Comparison of ENCODE assay signal across 8 cellular contexts in the genomic region with DNA sequence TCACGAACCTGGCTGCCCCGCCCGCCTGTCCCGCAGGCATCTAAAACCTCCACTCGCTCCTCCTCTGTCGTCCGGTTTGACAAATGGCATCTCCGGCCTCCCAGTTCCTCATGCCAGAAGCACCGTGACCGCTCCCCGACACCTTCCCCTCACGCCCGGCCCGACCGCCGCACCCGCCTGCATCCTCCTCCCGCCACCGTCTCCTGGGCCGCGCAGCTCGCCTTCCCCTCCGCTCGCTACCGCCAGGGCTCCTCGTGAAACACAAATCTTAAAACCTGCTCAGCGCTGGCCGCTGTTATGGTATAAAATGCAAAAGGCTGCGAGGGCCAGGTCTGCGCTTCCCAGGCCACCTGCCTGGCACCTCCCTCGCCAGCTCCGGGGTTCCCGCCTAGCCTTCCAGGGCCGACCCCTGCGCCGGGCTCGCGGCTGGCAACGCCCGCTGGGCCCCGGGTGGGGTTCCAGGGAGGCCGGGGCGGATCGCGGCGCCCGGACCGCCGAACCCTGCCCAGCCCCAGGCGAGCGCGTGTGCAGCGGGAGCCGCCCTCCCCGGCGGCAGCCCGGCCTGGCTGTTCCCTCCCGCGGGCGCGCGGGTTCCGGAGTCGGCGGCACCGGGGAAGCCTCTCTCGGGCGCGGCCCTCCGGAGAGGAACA. TPM values are rescaled to one million over a fixed set of nuclear protein-coding genes. Genes with fewer than 3 reads are reported as not detected.
DNase-seq lines count a peak whose midpoint lies in the region; ATAC-seq and TF ChIP-seq lines count a peak whose summit lies in the region.

No MANE protein-coding gene starts in this region.

- TF ChIP-seq CTCF in colonic mucosa (IDR thresholded peaks at IDR 0.05) (no peak), lung (IDR thresholded peaks at IDR 0.05; ENCODE audit: control extremely low read depth, extremely low read depth) (no peak), thyroid gland (IDR thresholded peaks at IDR 0.05) (no peak)

- H3K9ac ChIP-seq in colonic mucosa (ENCODE audit: low read depth in 2 of 2, low read length in 2 of 2), result peak overlapping the region; percentile 68 to 74

- H3K36me3 ChIP-seq in colonic mucosa (no peaks in the 10 kb centered on the region), lung (ENCODE audit: control insufficient read depth in 2 of 2, insufficient read depth in 2 of 2, low read length in 2 of 2) (peaks cover 0 to 36% of the 10 kb centered on the region in 2 donors), thyroid gland (peaks cover 17 to 21% of the 10 kb centered on the region in 2 donors)

- WGBS in lung, 2 donors, result 0 to 1% methylated on average over 56 to 70 of the region's 70 CpGs
- WGBS in thyroid gland, 2 donors, result 1 to 4% methylated on average over 21 to 36 of the region's 70 CpGs

- H3K4me3 ChIP-seq in colonic mucosa, result peak overlapping the region; percentile 96
- H3K4me3 ChIP-seq in lung, result peak overlapping the region; percentile 81
- H3K4me3 ChIP-seq in thyroid gland (replicated peaks in 1 of 3), result peak overlapping the region; percentile 61 to 77 (median 72)

- TF ChIP-seq POLR2A in thyroid gland (IDR thresholded peaks at IDR 0.05), result no peak

- H3K9me3 ChIP-seq in colonic mucosa (no peaks in the 10 kb centered on the region), lung (ENCODE audit: control insufficient read depth in 2 of 2, insufficient read depth in 1 of 2, low read length in 1 of 2) (no peaks in the 10 kb centered on the region), thyroid gland (no peaks in the 10 kb centered on the region)

- H3K4me1 ChIP-seq in colonic mucosa (peaks cover 13% of the 10 kb centered on the region), lung (ENCODE audit: control insufficient read depth in 2 of 2, insufficient read depth in 2 of 2, low read length in 2 of 2) (peaks cover 0 to 9% of the 10 kb centered on the region in 2 donors), thyroid gland (peaks cover 14 to 28% of the 10 kb centered on the region in 2 donors)

- H3K27me3 ChIP-seq in colonic mucosa, result no peaks in the 10 kb centered on the region
- H3K27me3 ChIP-seq in lung (ENCODE audit: control insufficient read depth, insufficient read depth), result no peaks in the 10 kb centered on the region
- no peaks in the 10 kb centered on the region for H3K27me3 ChIP-seq in thyroid gland

- DNase-seq in DMS 273 (lab: John Stamatoyannopoulos, UW; ENCODE audit: unreplicated experiment), result peak; percentile 79
- DNase-seq in DMS 273 treated with DMSO at 0.1 percent for 48 hours (lab: John Stamatoyannopoulos, UW), result no peak
- DNase-seq in RPMI8226, result peak; percentile 53
- DNase-seq in colonic mucosa, result peak; percentile 45
- no peak for DNase-seq in lung (ENCODE audit: low spot score)
- DNase-seq in thyroid gland, result peak; percentile 30 to 38

- intact Hi-C loops in colonic mucosa (cut with DNase I), result no loop called here
- intact Hi-C loops in thyroid gland (cut with DNase I), result no loop called here

- H3K27ac ChIP-seq in colonic mucosa, result peak overlapping the region; percentile 88
- H3K27ac ChIP-seq in lung (ENCODE audit: low read depth in 1 of 2, low read length in 1 of 2), result peak overlapping the region; percentile 78 to 93
- peak overlapping the region in 1 of 3 donors; percentile 60 for H3K27ac ChIP-seq in thyroid gland

- ATAC-seq in HG02642 (IDR thresholded peaks at IDR 0.05; ENCODE audit: poor library complexity, unreplicated experiment) (peak; percentile 6), lung (ENCODE audit: insufficient read depth, low FRiP score) (peak; percentile 6), GM21381 (IDR thresholded peaks at IDR 0.05; ENCODE audit: unreplicated experiment) (no peak)

RNA-seq across cellular contexts. Expression of a gene that starts 0.5 kb away (rescaled TPM):
- 10 to 100 TPM; 32.7 to 35.9 TPM for total RNA-seq in colonic mucosa
- total RNA-seq in lung, result 10 to 100 TPM; 39.8 to 55.3 TPM
- 10 to 100 TPM; 46.5 to 76.1 TPM for polyA plus RNA-seq in lung
- 10 to 100 TPM; 52.2 to 87.3 (median 68.5) TPM for total RNA-seq in thyroid gland

RNA-seq across cellular contexts. Expression of a gene that starts 0.9 kb away (rescaled TPM):
- total RNA-seq in colonic mucosa (10 to 100 TPM; 30.0 to 72.8 TPM), lung (10 to 100 TPM; 38.9 to 64.2 TPM), thyroid gland (100 to 1,000 TPM in 3 of 4 donors, 10 to 100 TPM in 1; 47.3 to 122 (median 106) TPM)
- polyA plus RNA-seq in lung, result 10 to 100 TPM; 67.1 to 70.2 TPM

RNA-seq across cellular contexts. Expression of a gene that starts 8.9 kb away (rescaled TPM):
- total RNA-seq in colonic mucosa (100 to 1,000 TPM; 106 to 227 TPM), lung (10 to 100 TPM; 40.1 to 90.7 TPM), thyroid gland (100 to 1,000 TPM in 1 of 4 donors, 10 to 100 TPM in 3; 67.3 to 146 (median 98.1) TPM)
- 100 to 1,000 TPM; 110 TPM for polyA plus RNA-seq in lung

RNA-seq across cellular contexts. Expression of a gene that starts 9.3 kb away (rescaled TPM):
- total RNA-seq in colonic mucosa, result 10 to 100 TPM; 16.7 to 30.6 TPM
- 10 to 100 TPM; 10.0 to 30.2 TPM for total RNA-seq in lung
- 1 to 10 TPM; 8.6 to 9.5 TPM for polyA plus RNA-seq in lung
- total RNA-seq in thyroid gland, result 10 to 100 TPM; 12.8 to 31.8 (median 22.0) TPM

RNA-seq across cellular contexts. Expression of a gene that starts 10.5 kb away (rescaled TPM):
- total RNA-seq in colonic mucosa (10 to 100 TPM; 61.3 to 79.7 TPM), lung (10 to 100 TPM; 25.1 to 66.1 TPM), thyroid gland (100 to 1,000 TPM in 2 of 4 donors, 10 to 100 TPM in 2; 43.7 to 173 (median 103) TPM)
- 100 to 1,000 TPM in 1 of 2 donors, 10 to 100 TPM in 1; 67.6 to 197 TPM for polyA plus RNA-seq in lung

Comparison
In these comparisons a context has a peak if more than half of its experiments do, and no peak if none do; other contexts are left out.
1. DNase-seq: peak in DMS 273 (single experiment), RPMI8226 (single experiment), colonic mucosa (single experiment) and thyroid gland (2 of 2); none in DMS 273 treated with DMSO at 0.1 percent for 48 hours (single experiment) and lung (single experiment).
2. Peak in every context shown above with its lines, with median percentiles within 50 percentile points of each other: H3K4me3 ChIP-seq.